In genomic region chr19:5857203-5858081, GRCh38 we compare ENCODE assay signal across 24 cellular contexts. TPM values are rescaled to one million over a fixed set of nuclear protein-coding genes. Genes with fewer than 3 reads are reported as not detected.
"Had no signal": no experiment of that assay in that cellular context is flagged by ENCODE, and none has a peak within 500 bp of the region (broad histone marks: within the 10 kb centered on the region; RNA-seq: fewer than 3 reads in every experiment).

No MANE protein-coding gene starts in this region.

- H3K9ac ChIP-seq: KMS-11 had no signal

- H3K4me1 ChIP-seq: SJSA1 had no signal

- H3K36me3 ChIP-seq: SJSA1 had no signal

- H3K4me2 ChIP-seq: KMS-11 had no signal

- ATAC-seq: HepG2 had no signal

- DNase-seq: IMR-90, Kasumi-1, NCI-H1092, NCI-H1105 treated with DMSO at 0.1 percent for 48 hours, NCI-H1417 treated with DMSO at 0.1 percent for 48 hours, NCI-H146, NCI-H1694 treated with DMSO at 0.1 percent for 48 hours, NCI-H1930, NCI-H2081, NCI-H2171 treated with DMSO at 0.1 percent for 48 hours, NCI-H345, NCI-H446 treated with DMSO at 0.1 percent for 48 hours, NCI-H510A treated with DMSO at 0.1 percent for 48 hours, NCI-H526, Right ventricle myocardium superior, RPMI8226, SIG-M5 had no signal

- H3K4me3 ChIP-seq: SJSA1, SK-N-MC had no signal

- H3K9me3 ChIP-seq: SJSA1 had no signal

- FAIRE-seq: HepG2, RCC 7860 had no signal

- H3K27ac ChIP-seq: KMS-11, SJSA1, SK-N-MC had no signal

- H3K27me3 ChIP-seq: SJSA1 had no signal

RNA-seq across cellular contexts. Expression of gene FUT3, which starts 6.2 kb away (rescaled TPM):
- total RNA-seq: IMR-90, Right ventricle myocardium superior, SJSA1 had no signal
- polyA plus RNA-seq: IMR-90 had no signal

RNA-seq across cellular contexts. Expression of gene FUT5, which starts 12.9 kb away (rescaled TPM):
- total RNA-seq: HepG2, HT-29, IMR-90, MCF 10A, Right ventricle myocardium superior, SJSA1 had no signal
- polyA plus RNA-seq: IMR-90 had no signal

RNA-seq across cellular contexts. Expression of gene FUT6, which starts 17.9 kb away (rescaled TPM):
- total RNA-seq: HT-29, IMR-90, MCF 10A, Right ventricle myocardium superior, SJSA1 had no signal
- polyA plus RNA-seq: IMR-90 had no signal
